In genomic region chr10:4242561-4243035, GRCh38 we compare ENCODE assay signal across 10 cellular contexts.
A peak's percentile ranks its signal among the peaks of the same experiment; 100 is the strongest.
DNase-seq lines count a peak whose midpoint lies in the region; ATAC-seq and TF ChIP-seq lines count a peak whose summit lies in the region.
"Had no signal": no experiment of that assay in that cellular context is flagged by ENCODE, and none has a peak within 500 bp of the region (broad histone marks: within the 10 kb centered on the region; RNA-seq: fewer than 3 reads in every experiment).

No MANE protein-coding gene starts in this region.

- 0 out of 2 replicates have a peak, but pooled peaks cover 5% of the 10 kb centered on the region for H3K9me3 ChIP-seq in PC-9 (ENCODE audit: insufficient read depth, low read depth)
- no peaks in the 10 kb centered on the region for H3K9me3 ChIP-seq in esophagus (ENCODE audit: control insufficient read depth in 2 of 2, insufficient read depth in 1 of 2, low read depth in 1 of 2, low read length in 1 of 2)

- peaks cover 2% of the 10 kb centered on the region for H3K9me3 Mint-ChIP-seq in neural crest cell

- POLR2A ChIA-PET in PC-9 (lab: Charles Lee; ENCODE audit: unreplicated experiment), result interaction anchor here (0.5 to 0.7 kb wide), 6 partner anchors 20 to 480 kb away, joined by 3 to 16 read pairs (median 6); no protein-coding TSS in a partner anchor

- no peak overlapping the region for H3K4me3 ChIP-seq in PC-9
- H3K4me3 ChIP-seq in esophagus (ENCODE audit: low read depth in 1 of 2, low read length in 2 of 2), result peak overlapping the region in 1 of 2 donors; percentile 19

- intact Hi-C loops in PC-9 (cut with micrococcal nuclease; ENCODE audit: unreplicated experiment), result loop anchor here (1.0 to 10.0 kb wide), 4 partner anchors 100 to 460 kb away; no protein-coding TSS in a partner anchor

- TF ChIP-seq CTCF in PC-9 (conservative IDR thresholded peaks at IDR 0.05) (no peak), neural crest cell (conservative IDR thresholded peaks at IDR 0.05) (no peak)

- CTCF ChIA-PET in PC-9 (lab: Charles Lee), result interaction anchor here (0.9 kb wide), 1 partner anchor 104 kb away, joined by 3 read pairs; no protein-coding TSS in a partner anchor

- no peaks in the 10 kb centered on the region for H4K20me1 ChIP-seq in PC-9 (ENCODE audit: insufficient read depth)

- peaks cover 22% of the 10 kb centered on the region for H3K4me1 ChIP-seq in PC-9 (replicated peaks; ENCODE audit: insufficient read depth)
- H3K4me1 ChIP-seq in esophagus (ENCODE audit: control insufficient read depth in 2 of 2, insufficient read depth in 2 of 2, low read length in 1 of 2), result no peaks in the 10 kb centered on the region

- no peaks in the 10 kb centered on the region for H3K9me2 ChIP-seq in PC-9 (ENCODE audit: insufficient read depth)

- no peaks in the 10 kb centered on the region for H3K27me3 Mint-ChIP-seq in neural crest cell (ENCODE audit: low read depth)
- H3K27me3 Mint-ChIP-seq: progenitor cell of endocrine pancreas had no signal

- 17 to 32% methylated on average over 2 of the region's 2 CpGs for WGBS in esophagus, 2 donors

- no peaks in the 10 kb centered on the region for H3K79me2 ChIP-seq in PC-9 (ENCODE audit: low read depth)

- DNase-seq in AG08396 (ENCODE audit: low spot score), result peak; percentile 14
- DNase-seq in PC-9, result peak; percentile 36 to 40
- no peak for DNase-seq in neural crest cell (ENCODE audit: low read depth, low spot score)
- no peak for DNase-seq in RPMI8226
- no peak for DNase-seq in SIG-M5 (lab: John Stamatoyannopoulos, UW)
- DNase-seq: NCI-H510A treated with DMSO at 0.1 percent for 48 hours had no signal

- peak overlapping the region; percentile 95 for H3K27ac Mint-ChIP-seq in neural crest cell (ENCODE audit: unreplicated experiment)

- H3K36me3 Mint-ChIP-seq in neural crest cell (ENCODE audit: low read depth), result no peaks in the 10 kb centered on the region

- BruUV-seq in PC-9 (replicated peaks; lab: Mats Ljungman, UMichigan), result no TSS peak

- H3K4me2 ChIP-seq in PC-9, result peak overlapping the region; percentile 61

- no peak overlapping the region; the same call in 1 of the 2 replicates for H2AFZ ChIP-seq in PC-9

- H3F3A ChIP-seq in PC-9 (ENCODE audit: insufficient read depth, low read depth), result peaks cover 14% of the 10 kb centered on the region

- H3K27me3 ChIP-seq in PC-9 (ENCODE audit: insufficient read depth, low read depth) (no peaks in the 10 kb centered on the region), esophagus (ENCODE audit: control insufficient read depth in 1 of 2, insufficient read depth in 2 of 2, low read length in 2 of 2) (no peaks in the 10 kb centered on the region)

- ATAC-seq in HG02623 (IDR thresholded peaks at IDR 0.05; ENCODE audit: unreplicated experiment) (no peak), GM21515 (IDR thresholded peaks at IDR 0.05; ENCODE audit: unreplicated experiment) (no peak)

- H3K27ac ChIP-seq in PC-9 (peak overlapping the region; percentile 78), esophagus (ENCODE audit: low read depth in 2 of 2, low read length in 1 of 2) (peak overlapping the region; percentile 68 to 70)

- H3K4me1 Mint-ChIP-seq in neural crest cell, result peaks cover 35% of the 10 kb centered on the region

- H3K36me3 ChIP-seq in PC-9 (ENCODE audit: low read depth) (no peaks in the 10 kb centered on the region), esophagus (ENCODE audit: control insufficient read depth in 2 of 2, insufficient read depth in 2 of 2, low read length in 1 of 2) (no peaks in the 10 kb centered on the region)

- peak overlapping the region; percentile 58 for H3K4me3 Mint-ChIP-seq in neural crest cell

Comparison
In these comparisons a context has a peak if more than half of its experiments do, and no peak if none do; other contexts are left out.
1. DNase-seq: peak in AG08396 (single experiment) and PC-9 (2 of 2); none in neural crest cell (single experiment), RPMI8226 (single experiment) and SIG-M5 (single experiment).